Comparison of ENCODE assay signal across 28 cellular contexts in the genomic region with DNA sequence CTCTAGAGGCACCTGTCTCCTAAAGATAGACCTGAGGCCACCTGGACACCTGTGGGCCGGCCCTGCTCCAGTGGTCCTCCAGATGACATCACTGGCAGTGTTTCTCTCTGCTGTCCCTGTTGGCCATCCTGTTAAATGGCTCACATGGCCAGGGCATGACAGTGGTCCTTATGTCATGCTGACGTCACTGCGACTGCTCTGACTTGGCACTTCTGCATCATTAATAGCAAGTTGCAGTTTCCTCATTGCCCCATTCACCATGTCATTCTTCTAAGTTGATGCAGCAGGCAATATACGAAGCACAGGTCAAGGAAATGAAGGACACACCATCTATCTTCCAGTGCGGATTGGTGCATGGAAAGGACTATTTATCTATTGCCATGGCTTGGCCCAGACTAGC.
"Had no signal": no experiment of that assay in that cellular context is flagged by ENCODE, and none has a peak within 500 bp of the region (broad histone marks: within the 10 kb centered on the region; RNA-seq: fewer than 3 reads in every experiment).

No MANE protein-coding gene starts in this region.

- H3K36me3 ChIP-seq: gastroesophageal sphincter, heart left ventricle, left lung, lower lobe of right lung had no signal

- H3K4me1 Mint-ChIP-seq: immature natural killer cell, mesothelial cell of epicardium, naive B cell had no signal

- ATAC-seq: esophagus mucosa, foreskin keratinocyte, gastroesophageal sphincter, heart left ventricle, left cardiac atrium, left lung, left ventricle myocardium superior, lower lobe of right lung, mucosa of descending colon had no signal

- H3K4me3 Mint-ChIP-seq: immature natural killer cell, mesothelial cell of epicardium, naive B cell had no signal

- H3K79me2 ChIP-seq: hepatocyte had no signal

- H3K27me3 ChIP-seq: dorsolateral prefrontal cortex, foreskin keratinocyte, hepatocyte, left lung had no signal

- FAIRE-seq: colon, endometrium, frontal cortex, kidney had no signal

- H3K27ac ChIP-seq: coronary artery, dorsolateral prefrontal cortex, epithelial cell of prostate, foreskin keratinocyte, gastroesophageal sphincter, heart left ventricle, hepatocyte, left lung, lower lobe of right lung had no signal

- H3K4me1 ChIP-seq: foreskin keratinocyte, gastroesophageal sphincter, heart left ventricle, left lung, lower lobe of right lung had no signal

- H3K9me3 ChIP-seq: gastroesophageal sphincter, heart left ventricle, left lung, lower lobe of right lung, mucosa of descending colon had no signal

- DNase-seq: dermis blood vessel endothelial cell; dorsolateral prefrontal cortex; effector CD4-positive, alpha-beta T cell; effector memory CD4-positive, alpha-beta T cell; erythroblast; foreskin keratinocyte; heart left ventricle; hypothalamus; immature natural killer cell; islet precursor cell; kidney; kidney glomerular epithelial cell; left cardiac atrium; left lung; left ventricle myocardium superior; lower lobe of right lung; mesenchymal stem cell; mucosa of descending colon; naive B cell had no signal

- H3K27ac Mint-ChIP-seq: immature natural killer cell, mesothelial cell of epicardium, naive B cell had no signal

- H3K4me3 ChIP-seq: coronary artery, dorsolateral prefrontal cortex, gastroesophageal sphincter, heart left ventricle, hepatocyte, left lung, lower lobe of right lung, mucosa of descending colon had no signal

- H3K36me3 Mint-ChIP-seq: immature natural killer cell, mesothelial cell of epicardium, naive B cell had no signal

- H2AFZ ChIP-seq: hepatocyte had no signal

- H3K4me2 ChIP-seq: hepatocyte had no signal

- H3K9me3 Mint-ChIP-seq: mesothelial cell of epicardium had no signal

- H3K27me3 Mint-ChIP-seq: naive B cell had no signal
